Comparison of ENCODE assay signal across 8 cellular contexts in genomic region chr19:39539519-39540332, GRCh38. TPM values are rescaled to one million over a fixed set of nuclear protein-coding genes. Genes with fewer than 3 reads are reported as not detected.
DNase-seq lines count a peak whose midpoint lies in the region; ATAC-seq, FAIRE-seq and TF ChIP-seq lines count a peak whose summit lies in the region.

EID2 (minus strand) TSS chr19:39540161; CDS start chr19:39540079, 82 bp downstream.

- H3K4me2 ChIP-seq in astrocyte (ENCODE audit: low read length): peak within 1 kb of the TSS; percentile 95

- H2AFZ ChIP-seq in astrocyte (ENCODE audit: low read depth, low read length): peak within 1 kb of the TSS; percentile 90

- peaks cover 6% of the 10 kb centered on the region for H3K4me1 Mint-ChIP-seq in astrocyte (ENCODE audit: low read depth, unreplicated experiment)

- H3K9ac ChIP-seq in astrocyte (ENCODE audit: low read length) (peak within 1 kb of the TSS; percentile 96), rectal smooth muscle tissue (ENCODE audit: low read length) (peak within 1 kb of the TSS; percentile 3)

- peaks cover 3% of the 10 kb centered on the region for H3K27me3 Mint-ChIP-seq in astrocyte (ENCODE audit: low read depth, unreplicated experiment)

- ATAC-seq in GM18498 (IDR thresholded peaks at IDR 0.05; ENCODE audit: unreplicated experiment) (peak; percentile 90), HG02970 (IDR thresholded peaks at IDR 0.05; ENCODE audit: low FRiP score, unreplicated experiment) (peak; percentile 92), GM18519 (IDR thresholded peaks at IDR 0.05; ENCODE audit: low FRiP score, unreplicated experiment) (no peak)

- peak within 1 kb of the TSS; percentile 96 for H3K4me3 Mint-ChIP-seq in astrocyte (ENCODE audit: unreplicated experiment)

- H3K79me2 ChIP-seq in astrocyte (ENCODE audit: insufficient read depth, low read length): peaks cover 21% of the 10 kb centered on the region

- TF ChIP-seq CTCF in astrocyte (IDR thresholded peaks at IDR 0.05; ENCODE audit: insufficient read depth, low read depth, low read length): peak; percentile 69

- H3K4me3 ChIP-seq in astrocyte (ENCODE audit: insufficient read depth, low read depth, low read length): peak within 1 kb of the TSS; percentile 89
- H3K4me3 ChIP-seq in rectal smooth muscle tissue (ENCODE audit: low read length): peak within 1 kb of the TSS; percentile 60

- peak within 1 kb of the TSS; percentile 97 for H3K27ac Mint-ChIP-seq in astrocyte (ENCODE audit: unreplicated experiment)

- peaks cover 13% of the 10 kb centered on the region for H4K20me1 ChIP-seq in astrocyte (ENCODE audit: insufficient read depth, low read length)

- no peaks in the 10 kb centered on the region for H3K9me3 Mint-ChIP-seq in astrocyte (ENCODE audit: unreplicated experiment)

- H3K27ac ChIP-seq in astrocyte (ENCODE audit: low read depth, low read length): peak within 1 kb of the TSS; percentile 92
- H3K27ac ChIP-seq in rectal smooth muscle tissue (ENCODE audit: low read depth, low read length): peak within 1 kb of the TSS; percentile 93

- H3K4me1 ChIP-seq in astrocyte (ENCODE audit: insufficient read depth, low read length) (peaks cover 14% of the 10 kb centered on the region), rectal smooth muscle tissue (ENCODE audit: control insufficient read depth, insufficient read depth, low read length) (peaks cover 9% of the 10 kb centered on the region)

- H3K9me3 ChIP-seq in astrocyte (ENCODE audit: insufficient read depth, low read depth, low read length): no peaks in the 10 kb centered on the region

- no peaks in the 10 kb centered on the region for H3K36me3 ChIP-seq in astrocyte (ENCODE audit: insufficient read depth, low read length)
- H3K36me3 ChIP-seq in rectal smooth muscle tissue (ENCODE audit: control insufficient read depth, insufficient read depth, low read length): no peaks in the 10 kb centered on the region

- H3K27me3 ChIP-seq in astrocyte (ENCODE audit: insufficient read depth, low read length) (no peaks in the 10 kb centered on the region), rectal smooth muscle tissue (ENCODE audit: control insufficient read depth, insufficient read depth, low read length) (no peaks in the 10 kb centered on the region)

- DNase-seq in NCI-H1930 (lab: John Stamatoyannopoulos, UW) (peak; percentile 94 to 97), T-helper 22 cell (ENCODE audit: low read depth) (peak; percentile 84), astrocyte (ENCODE audit: low read depth) (peak; percentile 80), hepatic stellate cell (ENCODE audit: low spot score) (peak; percentile 96)

- no peaks in the 10 kb centered on the region for H3K36me3 Mint-ChIP-seq in astrocyte (ENCODE audit: low read depth, unreplicated experiment)

- no peak for FAIRE-seq in astrocyte (lab: Jason Lieb, UNC)

RNA-seq across cellular contexts. Expression of gene EID2, which starts in this region (rescaled TPM):
- 15.7 and 17.2 TPM in 2 replicates for total RNA-seq in astrocyte
